8 cellular contexts compared by ENCODE assay signal in the genomic region with DNA sequence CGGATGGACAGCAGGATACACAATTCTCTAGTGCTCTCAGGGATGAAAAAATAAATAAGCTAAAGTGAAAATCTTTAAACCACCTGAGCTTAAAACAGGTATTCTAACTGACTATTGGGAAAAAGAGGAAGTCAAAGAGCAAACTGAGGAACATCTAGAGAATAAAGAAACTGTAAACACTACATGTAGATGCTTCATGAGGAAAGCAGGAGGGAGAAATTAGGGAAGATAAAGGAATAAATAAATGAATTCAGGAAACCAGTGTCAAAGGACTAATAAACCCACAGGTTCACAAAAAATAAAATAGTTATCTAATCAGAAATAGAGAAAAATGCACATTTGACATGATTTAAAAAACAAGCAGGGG. TPM values are rescaled to one million over a fixed set of nuclear protein-coding genes. Genes with fewer than 3 reads are reported as not detected.
DNase-seq lines count a peak whose midpoint lies in the region; ATAC-seq and TF ChIP-seq lines count a peak whose summit lies in the region.

No MANE protein-coding gene starts in this region.

- peak overlapping the region; percentile 98 for H3K27ac Mint-ChIP-seq in endodermal cell

- WGBS in endodermal cell (ENCODE audit: insufficient coverage in 1 of 2, insufficient read length in 1 of 2), 2 experiments, result 52% methylated on average over 1 of the region's 1 CpG; no CpG with 5 or more reads in 1 of the 2 experiments

- no peaks in the 10 kb centered on the region for H3K27me3 Mint-ChIP-seq in endodermal cell (ENCODE audit: insufficient read depth)

- TF ChIP-seq CTCF in LNCaP clone FGC (IDR thresholded peaks at IDR 0.05; ENCODE audit: control insufficient read depth, extremely low read depth, insufficient read depth) (no peak), endodermal cell (conservative IDR thresholded peaks at IDR 0.05) (no peak), retinal pigment epithelial cell (conservative IDR thresholded peaks at IDR 0.05; ENCODE audit: low read depth, low read length) (no peak)

- H3K27me3 ChIP-seq in endodermal cell (ENCODE audit: control insufficient read depth, insufficient read depth, low read length, poor library complexity, severe bottlenecking), result no peaks in the 10 kb centered on the region

- peak overlapping the region; percentile 95 for H3K4me3 ChIP-seq in LNCaP clone FGC (ENCODE audit: low read depth, low read length)
- H3K4me3 ChIP-seq in endodermal cell (ENCODE audit: low read length), result peak overlapping the region; percentile 81
- H3K4me3 ChIP-seq in retinal pigment epithelial cell (ENCODE audit: low read length), result peak overlapping the region; percentile 92

- DNase-seq in LNCaP clone FGC (ENCODE audit: low read depth) (no peak), endodermal cell (no peak), retinal pigment epithelial cell (ENCODE audit: low read depth) (no peak), DMS114 treated with DMSO at 0.1 percent for 48 hours (lab: John Stamatoyannopoulos, UW; ENCODE audit: unreplicated experiment) (no peak), COLO668 (lab: John Stamatoyannopoulos, UW; ENCODE audit: unreplicated experiment) (no peak), ureter (ENCODE audit: low spot score) (no peak)

- H3K4me3 Mint-ChIP-seq in endodermal cell, result peak overlapping the region; percentile 92

- peaks cover 27% of the 10 kb centered on the region for H3K9me3 Mint-ChIP-seq in endodermal cell

- peaks cover 16% of the 10 kb centered on the region for H3K4me1 Mint-ChIP-seq in endodermal cell

- H3K4me1 ChIP-seq in endodermal cell (ENCODE audit: control insufficient read depth, insufficient read depth, low read length), result no peaks in the 10 kb centered on the region

- H3K27ac ChIP-seq in endodermal cell (ENCODE audit: low read depth, low read length), result no peak overlapping the region

- H3K9ac ChIP-seq in endodermal cell (ENCODE audit: extremely low read depth, low read length, poor library complexity, severe bottlenecking), result no peak overlapping the region

- peak; percentile 3 for ATAC-seq in GM18867 (IDR thresholded peaks at IDR 0.05; ENCODE audit: unreplicated experiment)
- no peak for ATAC-seq in GM19455 (IDR thresholded peaks at IDR 0.05; ENCODE audit: unreplicated experiment)

- peaks cover 23% of the 10 kb centered on the region for H3K9me3 ChIP-seq in endodermal cell (ENCODE audit: control insufficient read depth, low read length)

- H3K36me3 Mint-ChIP-seq in endodermal cell (ENCODE audit: low read depth), result peaks cover 27% of the 10 kb centered on the region

- H3K36me3 ChIP-seq in endodermal cell (ENCODE audit: control insufficient read depth, insufficient read depth, low read length), result no peaks in the 10 kb centered on the region

RNA-seq across cellular contexts. Expression of gene MCCC1, which starts 0.5 kb away (rescaled TPM):
- total RNA-seq in endodermal cell (10 to 100 TPM; 34.7 to 34.8 TPM), ureter (102 TPM)
- polyA plus RNA-seq in endodermal cell (2013, experiment 1 of 2), result 14.9 TPM
- 14.3 TPM for polyA plus RNA-seq in endodermal cell (2013, experiment 2 of 2)
